9 cellular contexts compared by ENCODE assay signal in genomic region chr9:98129451-98129881, GRCh38. TPM values are rescaled to one million over a fixed set of nuclear protein-coding genes. Genes with fewer than 3 reads are reported as not detected.
DNase-seq lines count a peak whose midpoint lies in the region; ATAC-seq, FAIRE-seq and TF ChIP-seq lines count a peak whose summit lies in the region.
"Had no signal": no experiment of that assay in that cellular context is flagged by ENCODE, and none has a peak within 500 bp of the region (broad histone marks: within the 10 kb centered on the region; RNA-seq: fewer than 3 reads in every experiment).

No MANE protein-coding gene starts in this region.

- peak; percentile 89 for FAIRE-seq in GM18507 (lab: Jason Lieb, UNC)

- peak; percentile 52 for DNase-seq in GM18507 (ENCODE audit: extremely low spot score, insufficient read length, low read depth)
- DNase-seq in RWPE1 (ENCODE audit: low spot score): no peak
- no peak for DNase-seq in mucosa of descending colon
- no peak for DNase-seq in MCF 10A (ENCODE audit: unreplicated experiment)
- DNase-seq in OCI-M2 (lab: John Stamatoyannopoulos, UW; ENCODE audit: unreplicated experiment): no peak
- DNase-seq in HFFc6: no peak

- no peaks in the 10 kb centered on the region for H3K4me1 Mint-ChIP-seq in MCF 10A (ENCODE audit: insufficient read depth, unreplicated experiment)
- no peaks in the 10 kb centered on the region for H3K4me1 Mint-ChIP-seq in HFFc6 (ENCODE audit: low read depth)

- no peaks in the 10 kb centered on the region for H3K4me1 ChIP-seq in mucosa of descending colon (ENCODE audit: low read depth)
- H3K4me1 ChIP-seq: body of pancreas had no signal

- ATAC-seq in HG02852 (IDR thresholded peaks at IDR 0.05; ENCODE audit: unreplicated experiment) (peak; percentile 81), mucosa of descending colon (peak; percentile 72), HG02571 (IDR thresholded peaks at IDR 0.05; ENCODE audit: unreplicated experiment) (no peak)
- ATAC-seq: body of pancreas had no signal

- no TSS peak for BruUV-seq in MCF 10A (replicated peaks; lab: Mats Ljungman, UMichigan)

- CTCF ChIA-PET in RWPE1 (lab: Yijun Ruan, JAX): interaction anchor here (0.6 kb wide), 1 partner anchor 56 kb away, joined by 3 read pairs; no protein-coding TSS in a partner anchor
- CTCF ChIA-PET in MCF 10A (lab: Yijun Ruan, JAX): interaction anchor here (0.8 to 1.2 kb wide), 3 partner anchors 8 to 43 kb away, joined by 3 to 4 read pairs (median 3); no protein-coding TSS in a partner anchor

- H3K9me3 Mint-ChIP-seq in MCF 10A (ENCODE audit: unreplicated experiment): no peaks in the 10 kb centered on the region
- H3K9me3 Mint-ChIP-seq in HFFc6: no peaks in the 10 kb centered on the region

- intact Hi-C loops in mucosa of descending colon (cut with DNase I, micrococcal nuclease): no loop called here
- intact Hi-C loops in MCF 10A (cut with micrococcal nuclease): no loop called here

- H3K27ac ChIP-seq in RWPE1: peak overlapping the region; percentile 7

- no peaks in the 10 kb centered on the region for H3K9me3 ChIP-seq in mucosa of descending colon
- H3K9me3 ChIP-seq: body of pancreas had no signal

- no peak overlapping the region for H3K4me3 ChIP-seq in mucosa of descending colon
- H3K4me3 ChIP-seq: body of pancreas had no signal

- H3K27ac Mint-ChIP-seq in MCF 10A (ENCODE audit: low read depth, unreplicated experiment) (no peak overlapping the region), HFFc6 (no peak overlapping the region)

- H3K36me3 Mint-ChIP-seq in MCF 10A (ENCODE audit: insufficient read depth, unreplicated experiment) (peaks cover 11% of the 10 kb centered on the region), HFFc6 (ENCODE audit: low read depth) (no peaks in the 10 kb centered on the region)

- H3K36me3 ChIP-seq in mucosa of descending colon (ENCODE audit: low read depth): no peaks in the 10 kb centered on the region

- POLR2A ChIA-PET in RWPE1 (lab: Yijun Ruan, JAX; ENCODE audit: low non-redundant PET) (no interaction called here), MCF 10A (lab: Yijun Ruan, JAX) (no interaction called here)

- TF ChIP-seq CTCF in RWPE1 (conservative IDR thresholded peaks at IDR 0.05; ENCODE audit: low read depth) (no peak), mucosa of descending colon (IDR thresholded peaks at IDR 0.05) (no peak), MCF 10A (IDR thresholded peaks at IDR 0.05; ENCODE audit: unreplicated experiment) (no peak), HFFc6 (IDR thresholded peaks at IDR 0.05) (no peak)

- H3K4me3 Mint-ChIP-seq in MCF 10A (ENCODE audit: unreplicated experiment) (no peak overlapping the region), HFFc6 (no peak overlapping the region)

- no peaks in the 10 kb centered on the region for H3K27me3 Mint-ChIP-seq in MCF 10A (ENCODE audit: insufficient read depth, unreplicated experiment)
- H3K27me3 Mint-ChIP-seq in HFFc6 (ENCODE audit: insufficient read depth): peaks cover 23% of the 10 kb centered on the region

RNA-seq across cellular contexts. Expression of gene TRIM14, which starts 10.4 kb away (rescaled TPM):
- total RNA-seq in mucosa of descending colon: 10 to 100 TPM; 44.9 to 67.2 (median 55.6) TPM
- 15.8 and 17.9 TPM in 2 replicates for total RNA-seq in MCF 10A (2022)
- total RNA-seq in HFFc6 (2021; fragmentation: NEBNext Ultra II Directional; extraction: Animal tissue kit (Norgen Biotek cat#: 25700)): 10 to 100 TPM; 34.6 to 38.2 (median 36.0) TPM
